In genomic region chr14:95885866-95886265, GRCh38 we compare ENCODE assay signal across 20 cellular contexts. TPM values are rescaled to one million over a fixed set of nuclear protein-coding genes. Genes with fewer than 3 reads are reported as not detected.
A peak's percentile ranks its signal among the peaks of the same experiment; 100 is the strongest.
DNase-seq lines count a peak whose midpoint lies in the region; ATAC-seq lines count a peak whose summit lies in the region.
"Had no signal": no experiment of that assay in that cellular context is flagged by ENCODE, and none has a peak within 500 bp of the region (broad histone marks: within the 10 kb centered on the region; RNA-seq: fewer than 3 reads in every experiment).

No MANE protein-coding gene starts in this region.

- H3K4me3 ChIP-seq in MG63 = no peak overlapping the region
- H3K4me3 ChIP-seq: A549, left ventricle myocardium inferior, spleen had no signal

- ATAC-seq in GM18861 (IDR thresholded peaks at IDR 0.05; ENCODE audit: unreplicated experiment) = no peak
- ATAC-seq in left lobe of liver = no peak
- ATAC-seq: A549, T-cell had no signal

- DNase-seq in NCI-H2029 (lab: John Stamatoyannopoulos, UW) (peak; percentile 9), NCI-H2029 treated with DMSO at 0.1 percent for 48 hours (lab: John Stamatoyannopoulos, UW) (no peak), MG63 (peak; percentile 72), cerebellum (ENCODE audit: low spot score) (peak; percentile 50), stromal cell of bone marrow (ENCODE audit: low read depth) (peak; percentile 3), NCI-H82 (lab: John Stamatoyannopoulos, UW) (no peak), left lobe of liver (ENCODE audit: low spot score) (no peak)
- DNase-seq: activated CD4-positive, alpha-beta T cell treated with anti-CD3 and anti-CD28 coated beads for 48 hours; activated naive CD8-positive, alpha-beta T cell treated with anti-CD3 and anti-CD28 coated beads, Interleukin-2, amount 10 ng/mL, durations not matched to agents 7 days and 5 days; left ventricle myocardium inferior; NCI-H1436; NCI-H2227 treated with DMSO at 0.1 percent for 48 hours; NCI-H774; SHP77 treated with DMSO at 0.1 percent for 48 hours; spleen; T-cell had no signal

- H3K27me3 ChIP-seq in MG63 = no peaks in the 10 kb centered on the region

- no peaks in the 10 kb centered on the region for H3K36me3 ChIP-seq in MG63
- H3K36me3 ChIP-seq: left ventricle myocardium inferior, spleen had no signal

- H3K9me3 ChIP-seq in MG63 = no peaks in the 10 kb centered on the region
- H3K9me3 ChIP-seq: A549, left ventricle myocardium inferior, spleen had no signal

RNA-seq across cellular contexts. Expression of gene TUNAR, which starts 9.2 kb away (rescaled TPM):
- not detected in 2 replicates for total RNA-seq in MG63 (2014; rRNA removed; shearing (Covaris generic); ENCODE audit: low replicate concordance)
- total RNA-seq in cerebellum (7.3 TPM), left lobe of liver (not detected)
- total RNA-seq: activated naive CD8-positive, alpha-beta T cell treated with anti-CD3 and anti-CD28 coated beads, Interleukin-2, amount 10 ng/mL, durations not matched to agents 7 days and 5 days; left ventricle myocardium inferior; subcutaneous adipose tissue; T-cell; urinary bladder had no signal

Comparison
In these comparisons a context has a peak if more than half of its experiments do, and no peak if none do; other contexts are left out.
1. DNase-seq: peak in NCI-H2029 (single experiment), MG63 (single experiment), cerebellum (single experiment) and stromal cell of bone marrow (single experiment); none in NCI-H2029 treated with DMSO at 0.1 percent for 48 hours (single experiment), NCI-H82 (single experiment) and left lobe of liver (single experiment).